In the genomic region with DNA sequence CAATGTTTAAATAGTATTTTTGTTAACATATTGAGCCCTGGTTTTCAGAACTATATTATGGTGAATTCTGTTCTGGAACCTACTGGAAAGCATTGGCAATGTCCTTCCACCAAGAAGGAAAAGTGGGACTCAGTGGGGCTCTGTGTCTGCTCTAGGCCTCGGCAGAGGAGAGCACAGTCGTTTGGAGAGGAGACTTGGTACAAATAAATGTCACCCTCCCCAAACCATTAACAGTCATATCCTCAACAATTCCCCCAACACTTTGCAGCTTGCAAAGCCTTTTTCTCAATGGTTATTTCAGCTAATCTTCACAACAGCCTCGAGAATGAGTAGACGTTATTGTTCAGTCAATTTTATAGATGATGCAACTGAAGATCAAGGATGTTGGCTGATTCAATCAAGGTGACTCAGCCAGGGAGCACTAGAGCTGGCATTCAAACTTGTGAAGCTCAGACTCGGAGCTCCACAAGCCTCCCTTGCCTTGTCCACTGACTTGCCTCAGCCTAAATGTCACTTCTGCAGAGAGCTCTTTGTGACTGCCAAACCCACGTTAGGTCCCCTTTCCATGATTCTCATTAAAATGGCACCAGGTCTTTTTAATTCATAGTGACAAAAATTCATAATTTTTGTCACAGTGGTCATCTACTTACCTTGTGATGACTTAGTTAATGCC, we compare ENCODE assay signal across 9 cellular contexts.
DNase-seq lines count a peak whose midpoint lies in the region; ATAC-seq and TF ChIP-seq lines count a peak whose summit lies in the region.
"Had no signal": no experiment of that assay in that cellular context is flagged by ENCODE, and none has a peak within 500 bp of the region (broad histone marks: within the 10 kb centered on the region; RNA-seq: fewer than 3 reads in every experiment).

No MANE protein-coding gene starts in this region.

- H3K4me3 ChIP-seq in epithelial cell of esophagus (ENCODE audit: low read length) (no peak overlapping the region), right atrium auricular region (no peak overlapping the region)
- H3K4me3 ChIP-seq: tibial artery had no signal

- TF ChIP-seq CTCF in natural killer cell (IDR thresholded peaks at IDR 0.05) (no peak), epithelial cell of esophagus (IDR thresholded peaks at IDR 0.05; ENCODE audit: insufficient read depth, low read depth, low read length, missing control alignments) (no peak), nephron progenitor cell (IDR thresholded peaks at IDR 0.05) (no peak), right atrium auricular region (IDR thresholded peaks at IDR 0.05) (no peak)

- H3K27ac Mint-ChIP-seq in natural killer cell treated with Interleukin-12 subunit alpha and Interleukin-12 subunit beta and Interleukin-15 and Interleukin-18, amount 100 ng/mL, for 72 hours = peak overlapping the region; percentile 21 to 32
- no peak overlapping the region for H3K27ac Mint-ChIP-seq in natural killer cell
- H3K27ac Mint-ChIP-seq in nephron progenitor cell = no peak overlapping the region

- no peaks in the 10 kb centered on the region for H3K36me3 ChIP-seq in right atrium auricular region
- H3K36me3 ChIP-seq: tibial artery had no signal

- no peaks in the 10 kb centered on the region for H3K27me3 ChIP-seq in right atrium auricular region

- intact Hi-C loops in natural killer cell (cut with micrococcal nuclease) = no loop called here

- no peak overlapping the region for H3K4me3 Mint-ChIP-seq in natural killer cell treated with Interleukin-12 subunit alpha and Interleukin-12 subunit beta and Interleukin-15 and Interleukin-18, amount 100 ng/mL, for 72 hours
- H3K4me3 Mint-ChIP-seq in natural killer cell = no peak overlapping the region
- no peak overlapping the region for H3K4me3 Mint-ChIP-seq in nephron progenitor cell

- peaks cover 7% of the 10 kb centered on the region for H3K36me3 Mint-ChIP-seq in natural killer cell treated with Interleukin-12 subunit alpha and Interleukin-12 subunit beta and Interleukin-15 and Interleukin-18, amount 100 ng/mL, for 72 hours
- no peaks in the 10 kb centered on the region for H3K36me3 Mint-ChIP-seq in natural killer cell
- H3K36me3 Mint-ChIP-seq in nephron progenitor cell (ENCODE audit: low read depth) = no peaks in the 10 kb centered on the region

- no peak for DNase-seq in natural killer cell treated with Interleukin-12 subunit alpha and Interleukin-12 subunit beta and Interleukin-15 and Interleukin-18, amount 100 ng/mL, for 72 hours (ENCODE audit: low spot score)
- no peak for DNase-seq in natural killer cell
- DNase-seq in RPMI7951 (ENCODE audit: low read depth) = peak; percentile 94
- DNase-seq in epithelial cell of esophagus (ENCODE audit: low read depth) = peak; percentile 89
- peak; percentile 74 for DNase-seq in stromal cell of bone marrow (ENCODE audit: low read depth)
- DNase-seq in nephron progenitor cell = no peak
- DNase-seq in NCI-H1930 (lab: John Stamatoyannopoulos, UW) = no peak
- no peak for DNase-seq in right atrium auricular region (ENCODE audit: low spot score)
- DNase-seq: tibial artery had no signal

- H3K9me3 Mint-ChIP-seq in natural killer cell treated with Interleukin-12 subunit alpha and Interleukin-12 subunit beta and Interleukin-15 and Interleukin-18, amount 100 ng/mL, for 72 hours = peaks cover 3% of the 10 kb centered on the region
- H3K9me3 Mint-ChIP-seq in natural killer cell (no peaks in the 10 kb centered on the region), nephron progenitor cell (no peaks in the 10 kb centered on the region)

- no peak overlapping the region for H3K27ac ChIP-seq in right atrium auricular region
- H3K27ac ChIP-seq: tibial artery had no signal

- H3K9me3 ChIP-seq in right atrium auricular region = no peaks in the 10 kb centered on the region
- H3K9me3 ChIP-seq: tibial artery had no signal

- no peaks in the 10 kb centered on the region for H3K4me1 ChIP-seq in right atrium auricular region
- H3K4me1 ChIP-seq: tibial artery had no signal

- peak in 1 of 2 donors; percentile 59 for ATAC-seq in natural killer cell treated with Interleukin-12 subunit alpha and Interleukin-12 subunit beta and Interleukin-15 and Interleukin-18, amount 100 ng/mL, for 72 hours
- ATAC-seq in natural killer cell = no peak

- H3K27me3 Mint-ChIP-seq in natural killer cell treated with Interleukin-12 subunit alpha and Interleukin-12 subunit beta and Interleukin-15 and Interleukin-18, amount 100 ng/mL, for 72 hours = peaks cover 47% of the 10 kb centered on the region in 2 donors
- peaks cover 74 to 81% of the 10 kb centered on the region in 2 donors for H3K27me3 Mint-ChIP-seq in natural killer cell (ENCODE audit: low read depth in 2 of 2)
- peaks cover 28% of the 10 kb centered on the region for H3K27me3 Mint-ChIP-seq in nephron progenitor cell (ENCODE audit: low read depth, poor library complexity)

- H3K4me1 Mint-ChIP-seq in natural killer cell treated with Interleukin-12 subunit alpha and Interleukin-12 subunit beta and Interleukin-15 and Interleukin-18, amount 100 ng/mL, for 72 hours (ENCODE audit: low read depth in 2 of 2) = peaks cover 0 to 6% of the 10 kb centered on the region in 2 donors
- H3K4me1 Mint-ChIP-seq in natural killer cell (no peaks in the 10 kb centered on the region), nephron progenitor cell (no peaks in the 10 kb centered on the region)

Comparison
In these comparisons a context has a peak if more than half of its experiments do, and no peak if none do; other contexts are left out.
1. H3K27ac Mint-ChIP-seq: peak in natural killer cell treated with Interleukin-12 subunit alpha and Interleukin-12 subunit beta and Interleukin-15 and Interleukin-18, amount 100 ng/mL, for 72 hours (2 of 2); none in natural killer cell (0 of 2) and nephron progenitor cell (single experiment).
2. DNase-seq: peak in RPMI7951 (single experiment), epithelial cell of esophagus (single experiment) and stromal cell of bone marrow (single experiment); none in natural killer cell treated with Interleukin-12 subunit alpha and Interleukin-12 subunit beta and Interleukin-15 and Interleukin-18, amount 100 ng/mL, for 72 hours (single experiment), natural killer cell (single experiment), nephron progenitor cell (single experiment), NCI-H1930 (0 of 2) and right atrium auricular region (single experiment).